In genomic region chr10:360653-361052, GRCh38 we compare ENCODE assay signal across 16 cellular contexts.
"Had no signal": no experiment of that assay in that cellular context is flagged by ENCODE, and none has a peak within 500 bp of the region (broad histone marks: within the 10 kb centered on the region; RNA-seq: fewer than 3 reads in every experiment).

No MANE protein-coding gene starts in this region.

- H3K27me3 ChIP-seq: colonic mucosa, esophagus squamous epithelium, foreskin keratinocyte, left lung, upper lobe of right lung had no signal

- H3K9me3 ChIP-seq: colonic mucosa, esophagus squamous epithelium, left lung, psoas muscle, upper lobe of right lung had no signal

- DNase-seq: activated CD4-positive, alpha-beta memory T cell treated with anti-CD3 and anti-CD28 coated beads, Interleukin-2, amount 10 ng/mL, durations not matched to agents 7 days and 5 days; activated CD4-positive, alpha-beta T cell treated with anti-CD3 and anti-CD28 coated beads for 36 hours; activated naive CD4-positive, alpha-beta T cell; activated T-cell treated with anti-CD3 and anti-CD28 coated beads, Interleukin-2, amount 50 U/mL, for 72 hours; colonic mucosa; esophagus squamous epithelium; foreskin keratinocyte; islet precursor cell; left lung; nucleus accumbens; psoas muscle; stimulated activated CD4-positive, alpha-beta T cell treated with anti-CD3 and anti-CD28 coated beads, Interleukin-2, amount 100 ng/mL, for 48 hours; stimulated activated naive CD4-positive, alpha-beta T cell treated with Interleukin-2 at 50 U/mL for 16 hours; upper lobe of right lung; WERI-Rb-1 had no signal

- H3K4me1 ChIP-seq: colonic mucosa, esophagus squamous epithelium, foreskin keratinocyte, left lung, psoas muscle, upper lobe of right lung had no signal

- ATAC-seq: activated CD4-positive, alpha-beta T cell treated with anti-CD3 and anti-CD28 coated beads for 36 hours; activated T-cell treated with anti-CD3 and anti-CD28 coated beads, Interleukin-2, amount 50 U/mL, for 72 hours; foreskin keratinocyte; left lung; natural killer cell treated with Interleukin-12 subunit alpha and Interleukin-12 subunit beta and Interleukin-15 and Interleukin-18, amount 100 ng/mL, for 72 hours; psoas muscle; upper lobe of right lung had no signal

- H3K36me3 ChIP-seq: colonic mucosa, WERI-Rb-1 had no signal

- H3K27ac ChIP-seq: colonic mucosa, esophagus squamous epithelium, foreskin keratinocyte, left lung, psoas muscle, upper lobe of right lung, WERI-Rb-1 had no signal

- H3K4me3 ChIP-seq: colonic mucosa, esophagus squamous epithelium, left lung, psoas muscle, upper lobe of right lung had no signal
